ENCODE assay signal across 18 cellular contexts in genomic region chr6:35690484-35690883, GRCh38. TPM values are rescaled to one million over a fixed set of nuclear protein-coding genes. Genes with fewer than 3 reads are reported as not detected.
DNase-seq lines count a peak whose midpoint lies in the region; FAIRE-seq and TF ChIP-seq lines count a peak whose summit lies in the region.
"Had no signal": no experiment of that assay in that cellular context is flagged by ENCODE, and none has a peak within 500 bp of the region (broad histone marks: within the 10 kb centered on the region; RNA-seq: fewer than 3 reads in every experiment).

No MANE protein-coding gene starts in this region.

- H3K36me3 ChIP-seq in breast epithelium, result no peaks in the 10 kb centered on the region
- H3K36me3 ChIP-seq in sigmoid colon, result no peaks in the 10 kb centered on the region
- no peaks in the 10 kb centered on the region for H3K36me3 ChIP-seq in transverse colon
- H3K36me3 ChIP-seq in endodermal cell (ENCODE audit: control insufficient read depth, insufficient read depth, low read length), result no peaks in the 10 kb centered on the region

- no peaks in the 10 kb centered on the region for H3K9me3 ChIP-seq in breast epithelium
- no peaks in the 10 kb centered on the region for H3K9me3 ChIP-seq in sigmoid colon
- no peaks in the 10 kb centered on the region for H3K9me3 ChIP-seq in transverse colon
- no peaks in the 10 kb centered on the region for H3K9me3 ChIP-seq in endodermal cell (ENCODE audit: control insufficient read depth, low read length)

- no peak overlapping the region for H3K9ac ChIP-seq in endodermal cell (ENCODE audit: extremely low read depth, low read length, poor library complexity, severe bottlenecking)
- H3K9ac ChIP-seq: GM23248 had no signal

- peaks cover 7% of the 10 kb centered on the region for H3K4me1 Mint-ChIP-seq in endodermal cell

- H3K4me1 ChIP-seq in breast epithelium, result peaks cover 5 to 6% of the 10 kb centered on the region in 2 donors
- peaks cover 0 to 35% (median 33%) of the 10 kb centered on the region in 4 donors for H3K4me1 ChIP-seq in sigmoid colon
- H3K4me1 ChIP-seq in transverse colon, result peaks cover 18 to 29% (median 22%) of the 10 kb centered on the region in 4 donors
- peaks cover 4% of the 10 kb centered on the region for H3K4me1 ChIP-seq in endodermal cell (ENCODE audit: control insufficient read depth, insufficient read depth, low read length)

- in situ Hi-C loops in transverse colon (cut with MboI; ENCODE audit: low pct_ligation_motif_present in 1 of 4, low pct_unique_long_range_greater_than_20kb in 1 of 4, low sequenced_read_pairs in 3 of 4), result loop anchor here in 1 of 4 donors (5.0 kb wide), 1 partner anchor 42 kb away; no protein-coding TSS in a partner anchor

- no peaks in the 10 kb centered on the region for H3K36me3 Mint-ChIP-seq in endodermal cell (ENCODE audit: low read depth)

- DNase-seq in M059J (ENCODE audit: low read depth) (peak; percentile 24), breast epithelium (ENCODE audit: low spot score in 2 of 2) (no peak), sigmoid colon (no peak), transverse colon (no peak), endodermal cell (no peak), GM12892 (ENCODE audit: insufficient read length) (no peak), iPS-NIHi11 (ENCODE audit: low spot score) (no peak)
- DNase-seq: CD4-positive, alpha-beta T cell; DMS79 treated with DMSO at 0.1 percent for 48 hours; GM23248; NCI-H1092; NCI-H1694; NCI-H446; PC-9 had no signal

- no peaks in the 10 kb centered on the region for H3K9me3 Mint-ChIP-seq in endodermal cell
- H3K9me3 Mint-ChIP-seq: CD4-positive, alpha-beta T cell; IgD-negative memory B cell had no signal

- 94 to 96% methylated on average over 9 of the region's 9 CpGs for WGBS in sigmoid colon, 2 donors
- 93 to 94% methylated on average over 4 to 9 of the region's 9 CpGs for WGBS in transverse colon (ENCODE audit: low coverage in 1 of 2), 2 donors
- WGBS in endodermal cell (ENCODE audit: insufficient coverage in 1 of 2, insufficient read length in 1 of 2), 2 experiments, result 93 to 94% methylated on average over 7 to 9 of the region's 9 CpGs

- TF ChIP-seq CTCF in breast epithelium (IDR thresholded peaks at IDR 0.05) (no peak), sigmoid colon (IDR thresholded peaks at IDR 0.05) (no peak), transverse colon (IDR thresholded peaks at IDR 0.05) (no peak), endodermal cell (conservative IDR thresholded peaks at IDR 0.05) (no peak)

- H3K4me3 ChIP-seq in breast epithelium (no peak overlapping the region), sigmoid colon (no peak overlapping the region), transverse colon (no peak overlapping the region), endodermal cell (ENCODE audit: low read length) (no peak overlapping the region)
- H3K4me3 ChIP-seq: GM23248, PC-9 had no signal

- TF ChIP-seq POLR2A in breast epithelium (IDR thresholded peaks at IDR 0.05) (no peak), sigmoid colon (IDR thresholded peaks at IDR 0.05) (no peak), transverse colon (IDR thresholded peaks at IDR 0.05) (no peak), GM12892 (IDR thresholded peaks at IDR 0.05; ENCODE audit: low read depth, low read length) (no peak)

- H3K4me3 Mint-ChIP-seq in endodermal cell, result no peak overlapping the region

- H3K27me3 Mint-ChIP-seq in endodermal cell (ENCODE audit: insufficient read depth), result peaks cover 10% of the 10 kb centered on the region
- H3K27me3 Mint-ChIP-seq: CD4-positive, alpha-beta T cell; IgD-negative memory B cell had no signal

- intact Hi-C loops in breast epithelium (cut with DNase I; ENCODE audit: low total_unique reads) (no loop called here), sigmoid colon (cut with DNase I) (loop anchor here (2.0 kb wide), 1 partner anchor 28 kb away; no protein-coding TSS in a partner anchor), transverse colon (cut with DNase I; ENCODE audit: low total_unique reads) (no loop called here)

- H3K27me3 ChIP-seq in breast epithelium, result no peaks in the 10 kb centered on the region
- H3K27me3 ChIP-seq in sigmoid colon, result no peaks in the 10 kb centered on the region
- no peaks in the 10 kb centered on the region for H3K27me3 ChIP-seq in transverse colon
- peaks cover 12% of the 10 kb centered on the region for H3K27me3 ChIP-seq in endodermal cell (ENCODE audit: control insufficient read depth, insufficient read depth, low read length, poor library complexity, severe bottlenecking)

- no peak for FAIRE-seq in GM12892 (lab: Jason Lieb, UNC)
- FAIRE-seq: G401.6, GM19239 had no signal

- no peak overlapping the region for H3K27ac Mint-ChIP-seq in endodermal cell
- H3K27ac Mint-ChIP-seq: IgD-negative memory B cell had no signal

- H3K27ac ChIP-seq in breast epithelium, result peak overlapping the region; percentile 88 to 94
- peak overlapping the region; percentile 97 to 100 (median 98) for H3K27ac ChIP-seq in sigmoid colon
- H3K27ac ChIP-seq in transverse colon, result peak overlapping the region; percentile 66 to 98 (median 88)
- no peak overlapping the region for H3K27ac ChIP-seq in endodermal cell (ENCODE audit: low read depth, low read length)
- H3K27ac ChIP-seq: GM23248, PC-9 had no signal

- no peak for TF ChIP-seq EP300 in sigmoid colon (IDR thresholded peaks at IDR 0.05)
- TF ChIP-seq EP300 in transverse colon (IDR thresholded peaks at IDR 0.05; ENCODE audit: low read depth), result no peak

RNA-seq across cellular contexts. Expression of gene FKBP5, which starts 1.8 kb away (rescaled TPM):
- 10.7 and 14.9 TPM in 2 replicates for total RNA-seq in M059J (2014; rRNA removed; shearing (Covaris generic))
- total RNA-seq in breast epithelium (100 to 1,000 TPM; 167 to 970 (median 266) TPM), sigmoid colon (100 to 1,000 TPM; 200 to 326 (median 258) TPM), transverse colon (100 to 1,000 TPM in 3 of 4 donors, 10 to 100 TPM in 1; 82.8 to 299 (median 254) TPM), endodermal cell (10 to 100 TPM; 27.0 to 53.3 TPM)
- polyA plus RNA-seq in sigmoid colon, result 100 to 1,000 TPM in 1 of 3 donors, 10 to 100 TPM in 2; 52.9 to 165 (median 93.9) TPM
- 22.6 TPM for polyA plus RNA-seq in endodermal cell (2013, experiment 1 of 2)
- polyA plus RNA-seq in endodermal cell (2013, experiment 2 of 2), result 22.4 TPM
- polyA plus RNA-seq in GM12892 (2012; ENCODE audit: missing spikeins), result 34.9 TPM

RNA-seq across cellular contexts. Expression of gene ARMC12, which starts 46.3 kb away (rescaled TPM):
- 0.22 TPM in 1 of 2 replicates, not detected in the other for total RNA-seq in M059J (2014; rRNA removed; shearing (Covaris generic))
- 1 to 10 TPM in 1 of 3 donors, under 1 TPM in 2; 0.29 to 1.4 (median 0.33) TPM for total RNA-seq in breast epithelium
- 1 to 10 TPM in 2 of 4 donors, under 1 TPM in 1, not detected in 1; 0.49 to 5.0 (median 1.1) TPM for total RNA-seq in sigmoid colon
- polyA plus RNA-seq in sigmoid colon, result under 1 TPM in 1 of 3 donors, not detected in 2; 0.66 TPM
- 1 to 10 TPM in 1 of 4 donors, under 1 TPM in 1, not detected in 2; 0.68 to 1.5 TPM for total RNA-seq in transverse colon
- under 1 TPM; 0.57 to 0.93 TPM for total RNA-seq in endodermal cell
- polyA plus RNA-seq in endodermal cell (2013, experiment 1 of 2), result 2.4 TPM
- polyA plus RNA-seq in endodermal cell (2013, experiment 2 of 2), result 1.8 TPM
- polyA plus RNA-seq in GM12892 (2012; ENCODE audit: missing spikeins), result 0.30 TPM
- total RNA-seq: GM23248, HT-29 had no signal
